ENCODE assay signal across 24 cellular contexts in the genomic region with DNA sequence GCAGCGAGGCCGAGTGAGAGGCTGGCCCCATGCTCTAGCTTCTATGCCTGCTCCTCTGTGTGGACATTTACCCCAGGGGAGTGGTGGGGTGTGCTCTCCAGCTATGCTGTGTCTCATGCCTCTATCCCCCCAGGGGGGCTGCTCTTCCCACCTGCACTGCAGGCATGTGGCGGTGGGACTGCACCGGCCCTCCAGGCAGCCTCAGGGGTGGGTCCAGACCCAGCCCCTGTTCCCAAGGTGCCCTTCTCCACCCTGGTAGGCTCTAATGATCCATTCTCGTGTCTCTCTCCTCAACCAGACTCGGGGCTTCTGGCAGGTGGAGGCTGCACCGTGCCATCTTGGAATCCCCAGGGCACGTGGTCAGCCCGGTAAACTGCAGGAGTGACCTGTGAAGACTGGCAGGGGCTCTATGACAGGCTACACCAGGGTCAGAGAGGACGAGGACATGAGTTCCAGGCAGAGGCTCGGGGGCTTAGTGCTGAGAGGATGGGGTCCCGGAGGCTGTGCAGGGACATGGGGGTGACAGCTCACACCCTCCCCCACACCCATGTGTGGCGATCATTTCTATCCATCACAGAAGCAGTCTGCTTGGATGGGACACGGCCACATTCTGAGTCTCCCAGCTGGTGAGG. TPM values are rescaled to one million over a fixed set of nuclear protein-coding genes. Genes with fewer than 3 reads are reported as not detected.
DNase-seq lines count a peak whose midpoint lies in the region; ATAC-seq and TF ChIP-seq lines count a peak whose summit lies in the region.
"Had no signal": no experiment of that assay in that cellular context is flagged by ENCODE, and none has a peak within 500 bp of the region (broad histone marks: within the 10 kb centered on the region; RNA-seq: fewer than 3 reads in every experiment).

No MANE protein-coding gene starts in this region.

- H4K8ac ChIP-seq in mesendoderm (ENCODE audit: low read depth, low read length) = no peak overlapping the region

- ATAC-seq in activated CD8-positive, alpha-beta memory T cell treated with anti-CD3 and anti-CD28 coated beads, Interleukin-2, amount 10 ng/mL, durations not matched to agents 7 days and 5 days = no peak
- ATAC-seq in WTC11 (no peak), GM21529 (IDR thresholded peaks at IDR 0.05; ENCODE audit: unreplicated experiment) (no peak)
- ATAC-seq: A549; activated CD4-positive, CD25-positive, alpha-beta regulatory T cell treated with anti-CD3 and anti-CD28 coated beads, Interleukin-2, amount 50 U/mL, for 24 hours; GM12878; mucosa of descending colon; PC-3; stimulated activated memory B cell treated with anti-CD40 and anti-IgM and Interleukin-4, amounts not matched to agents 10 μg/mL and 1 μg/mL and 100 μg/mL, for 72 hours had no signal

- H3K79me2 ChIP-seq in mesendoderm (ENCODE audit: control insufficient read depth, insufficient read depth, low read length) = no peaks in the 10 kb centered on the region

- POLR2A ChIA-PET in WTC11 (lab: Charles Lee) = no interaction called here

- H3K4ac ChIP-seq in mesendoderm (ENCODE audit: low read depth, low read length) = no peak overlapping the region

- CTCF ChIA-PET in activated CD8-positive, alpha-beta memory T cell treated with anti-CD3 and anti-CD28 coated beads, Interleukin-2, amount 10 ng/mL, durations not matched to agents 7 days and 5 days (lab: Charles Lee) = no interaction called here
- CTCF ChIA-PET in WTC11 (lab: Charles Lee) = no interaction called here

- no peaks in the 10 kb centered on the region for H3K27me3 Mint-ChIP-seq in activated CD8-positive, alpha-beta memory T cell treated with anti-CD3 and anti-CD28 coated beads, Interleukin-2, amount 10 ng/mL, durations not matched to agents 7 days and 5 days
- peaks cover 6% of the 10 kb centered on the region for H3K27me3 Mint-ChIP-seq in WTC11 (ENCODE audit: low read depth)

- H3K27me3 ChIP-seq in mesendoderm (ENCODE audit: insufficient read depth, low read length, poor library complexity) = no peaks in the 10 kb centered on the region
- H3K27me3 ChIP-seq in testis = no peaks in the 10 kb centered on the region
- H3K27me3 ChIP-seq: MG63, transverse colon had no signal

- H3K4me2 ChIP-seq in mesendoderm (ENCODE audit: low read length) = no peak overlapping the region
- H3K4me2 ChIP-seq: A549 had no signal

- H3K27ac ChIP-seq in mesendoderm (ENCODE audit: low read depth, low read length) (no peak overlapping the region), testis (no peak overlapping the region)
- H3K27ac ChIP-seq: C4-2B, esophagus squamous epithelium, neutrophil, transverse colon had no signal

- no peaks in the 10 kb centered on the region for H3K36me3 Mint-ChIP-seq in activated CD8-positive, alpha-beta memory T cell treated with anti-CD3 and anti-CD28 coated beads, Interleukin-2, amount 10 ng/mL, durations not matched to agents 7 days and 5 days
- H3K36me3 Mint-ChIP-seq in WTC11 = peaks cover 5% of the 10 kb centered on the region; the same call in 1 of the 2 replicates
- H3K36me3 Mint-ChIP-seq: stimulated activated memory B cell treated with anti-CD40 and anti-IgM and Interleukin-4, amounts not matched to agents 10 μg/mL and 1 μg/mL and 100 μg/mL, for 72 hours had no signal

- H3K4me3 ChIP-seq in mesendoderm (ENCODE audit: low read length) (no peak overlapping the region), testis (no peak overlapping the region)
- H3K4me3 ChIP-seq: A549, esophagus squamous epithelium, GM12878, MG63, mucosa of descending colon, transverse colon had no signal

- TF ChIP-seq CTCF in WTC11 (IDR thresholded peaks at IDR 0.05) = no peak
- no peak for TF ChIP-seq CTCF in testis (IDR thresholded peaks at IDR 0.05)

- peaks cover 3% of the 10 kb centered on the region for H3K4me1 ChIP-seq in mesendoderm (ENCODE audit: control insufficient read depth, low read depth, low read length)
- no peaks in the 10 kb centered on the region for H3K4me1 ChIP-seq in testis

- no peak for TF ChIP-seq POLR2A in testis (IDR thresholded peaks at IDR 0.05)

- no peaks in the 10 kb centered on the region for H3K4me1 Mint-ChIP-seq in activated CD8-positive, alpha-beta memory T cell treated with anti-CD3 and anti-CD28 coated beads, Interleukin-2, amount 10 ng/mL, durations not matched to agents 7 days and 5 days
- H3K4me1 Mint-ChIP-seq in WTC11 = no peaks in the 10 kb centered on the region
- H3K4me1 Mint-ChIP-seq: central memory CD8-positive, alpha-beta T cell; stimulated activated memory B cell treated with anti-CD40 and anti-IgM and Interleukin-4, amounts not matched to agents 10 μg/mL and 1 μg/mL and 100 μg/mL, for 72 hours had no signal

- no peak overlapping the region for H3K56ac ChIP-seq in mesendoderm (ENCODE audit: low read length)

- peak overlapping the region; percentile 85 for H2AK5ac ChIP-seq in mesendoderm (ENCODE audit: low read length)

- no peaks in the 10 kb centered on the region for H3K79me1 ChIP-seq in mesendoderm (ENCODE audit: low read length)

- peaks cover 2% of the 10 kb centered on the region for H3K9me3 Mint-ChIP-seq in activated CD8-positive, alpha-beta memory T cell treated with anti-CD3 and anti-CD28 coated beads, Interleukin-2, amount 10 ng/mL, durations not matched to agents 7 days and 5 days (ENCODE audit: low read depth)
- H3K9me3 Mint-ChIP-seq in WTC11 = peaks cover 17% of the 10 kb centered on the region
- H3K9me3 Mint-ChIP-seq: central memory CD8-positive, alpha-beta T cell; stimulated activated memory B cell treated with anti-CD40 and anti-IgM and Interleukin-4, amounts not matched to agents 10 μg/mL and 1 μg/mL and 100 μg/mL, for 72 hours had no signal

- H3K23ac ChIP-seq in mesendoderm (ENCODE audit: low read length) = no peak overlapping the region

- DNase-seq in activated CD8-positive, alpha-beta memory T cell treated with anti-CD3 and anti-CD28 coated beads, Interleukin-2, amount 10 ng/mL, durations not matched to agents 7 days and 5 days = peak; percentile 36
- DNase-seq in activated CD8-positive, alpha-beta memory T cell treated with anti-CD3 and anti-CD28 coated beads for 24 hours = no peak
- DNase-seq in WTC11 (ENCODE audit: low spot score) (peak; percentile 3), mesendoderm (no peak), testis (peak; percentile 9), activated gamma-delta T cell treated with Interleukin-2 at 50 U/mL for 16 hours (no peak)
- DNase-seq in effector CD4-positive, alpha-beta T cell = no peak
- DNase-seq: effector CD8-positive, alpha-beta T cell; esophagus squamous epithelium; GF-D8; MG63; NCI-H146; PC-3; transverse colon had no signal

- no peak overlapping the region for H3K27ac Mint-ChIP-seq in activated CD8-positive, alpha-beta memory T cell treated with anti-CD3 and anti-CD28 coated beads, Interleukin-2, amount 10 ng/mL, durations not matched to agents 7 days and 5 days
- H3K27ac Mint-ChIP-seq in WTC11 = no peak overlapping the region
- H3K27ac Mint-ChIP-seq: stimulated activated memory B cell treated with anti-CD40 and anti-IgM and Interleukin-4, amounts not matched to agents 10 μg/mL and 1 μg/mL and 100 μg/mL, for 72 hours had no signal

- H3K18ac ChIP-seq in mesendoderm (ENCODE audit: low read length) = no peak overlapping the region

- H3K9ac ChIP-seq in mesendoderm (ENCODE audit: low read length) = no peak overlapping the region

- no peak overlapping the region for H4K5ac ChIP-seq in mesendoderm (ENCODE audit: low read length)

- no peaks in the 10 kb centered on the region for H3K9me3 ChIP-seq in testis
- H3K9me3 ChIP-seq: esophagus squamous epithelium, mucosa of descending colon, neutrophil, transverse colon had no signal

- no peak overlapping the region for H2BK5ac ChIP-seq in mesendoderm (ENCODE audit: low read length)

- no peak overlapping the region for H3K4me3 Mint-ChIP-seq in activated CD8-positive, alpha-beta memory T cell treated with anti-CD3 and anti-CD28 coated beads, Interleukin-2, amount 10 ng/mL, durations not matched to agents 7 days and 5 days
- no peak overlapping the region for H3K4me3 Mint-ChIP-seq in WTC11
- H3K4me3 Mint-ChIP-seq: central memory CD8-positive, alpha-beta T cell; stimulated activated memory B cell treated with anti-CD40 and anti-IgM and Interleukin-4, amounts not matched to agents 10 μg/mL and 1 μg/mL and 100 μg/mL, for 72 hours had no signal

- H3K36me3 ChIP-seq in mesendoderm (ENCODE audit: control insufficient read depth, insufficient read depth, low read length) (no peaks in the 10 kb centered on the region), testis (ENCODE audit: low read depth, missing control alignments) (no peaks in the 10 kb centered on the region)
- H3K36me3 ChIP-seq: esophagus squamous epithelium, MG63, neutrophil, transverse colon had no signal

- no CpG with 5 or more reads among the region's 14 CpGs for WGBS in mesendoderm (ENCODE audit: extremely low coverage, insufficient coverage, low lambda C conversion rate)
- WGBS in testis, 2 donors = 94 to 95% methylated on average over 13 to 14 of the region's 14 CpGs

- no peak overlapping the region for H2BK120ac ChIP-seq in mesendoderm (ENCODE audit: low read depth, low read length)

- H2BK15ac ChIP-seq in mesendoderm (replicated peaks; ENCODE audit: low read depth) = no peak overlapping the region

- intact Hi-C loops in testis (cut with DNase I; ENCODE audit: low total_unique reads) = no loop called here

TF ChIP-seq in WTC11, 78 proteins besides CTCF, POLR2A, EP300 and RAD21:
- TF ChIP-seq, protein P1, sequence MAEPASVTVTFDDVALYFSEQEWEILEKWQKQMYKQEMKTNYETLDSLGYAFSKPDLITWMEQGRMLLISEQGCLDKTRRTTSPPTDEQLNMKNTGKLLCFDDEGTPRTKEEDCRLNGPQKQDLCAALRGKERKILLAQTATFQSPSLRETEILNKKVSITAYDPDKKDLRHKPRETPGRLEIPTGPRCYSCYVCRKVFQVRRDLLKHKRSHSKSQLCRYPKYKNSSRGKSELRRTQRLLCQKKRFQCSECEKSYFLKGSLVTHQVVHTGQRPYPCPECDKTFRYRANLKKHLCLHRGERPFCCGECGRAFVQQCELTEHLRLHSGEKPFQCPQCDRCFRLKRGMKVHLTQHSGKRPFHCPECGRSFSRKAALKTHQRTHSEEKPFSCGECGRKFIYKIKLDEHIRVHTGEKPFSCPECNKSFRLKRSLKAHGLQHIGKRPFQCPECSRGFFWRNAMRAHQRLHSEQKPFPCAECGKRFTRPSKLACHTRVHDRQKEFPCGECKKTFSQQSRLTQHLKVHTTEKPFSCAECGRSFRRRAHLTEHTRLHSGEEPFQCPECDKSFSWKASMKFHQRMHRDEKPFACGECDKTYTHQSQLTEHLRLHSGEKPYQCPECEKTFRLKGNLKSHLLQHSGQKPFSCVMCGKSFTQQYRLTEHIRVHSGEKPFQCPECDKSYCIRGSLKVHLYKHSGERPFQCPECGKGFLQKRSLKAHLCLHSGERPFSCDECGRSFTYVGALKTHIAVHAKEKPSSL (CRISPR knock-in tag; conservative IDR thresholded peaks at IDR 0.05) = no peak

RNA-seq across cellular contexts. Expression of a gene that starts 22.7 kb away (rescaled TPM):
- total RNA-seq in activated CD8-positive, alpha-beta memory T cell treated with anti-CD3 and anti-CD28 coated beads, Interleukin-2, amount 10 ng/mL, durations not matched to agents 7 days and 5 days = under 1 TPM; 0.09 to 0.16 TPM
- 13.5 to 17.7 TPM (median 16.4 TPM) in 3 replicates for total RNA-seq in WTC11 (2021)
- 23.5 TPM for polyA plus RNA-seq in mesendoderm (2013, experiment 1 of 2)
- 21.5 TPM for polyA plus RNA-seq in mesendoderm (2013, experiment 2 of 2)
- 10 to 100 TPM; 18.5 to 20.8 TPM for total RNA-seq in testis
- 34.3 TPM for polyA plus RNA-seq in testis (ENCODE audit: insufficient read depth, low read depth, low replicate concordance)
- total RNA-seq: SK-MEL-5 had no signal

Comparison
In these comparisons a context has a peak if more than half of its experiments do, and no peak if none do; other contexts are left out.
1. DNase-seq: peak in activated CD8-positive, alpha-beta memory T cell treated with anti-CD3 and anti-CD28 coated beads, Interleukin-2, amount 10 ng/mL, durations not matched to agents 7 days and 5 days (single experiment), WTC11 (single experiment) and testis (single experiment); none in activated CD8-positive, alpha-beta memory T cell treated with anti-CD3 and anti-CD28 coated beads for 24 hours (single experiment), mesendoderm (single experiment), effector CD4-positive, alpha-beta T cell (single experiment) and activated gamma-delta T cell treated with Interleukin-2 at 50 U/mL for 16 hours (single experiment).
2. RNA of a gene that starts 22.7 kb away (total RNA-seq): 18.5 to 20.8 TPM in testis and 13.5 to 17.7 TPM in WTC11; 0.09 to 0.16 TPM in activated CD8-positive, alpha-beta memory T cell treated with anti-CD3 and anti-CD28 coated beads, Interleukin-2, amount 10 ng/mL, durations not matched to agents 7 days and 5 days; every median in the first group is over 10 times any median in the second.